18 cellular contexts compared by ENCODE assay signal in the genomic region with DNA sequence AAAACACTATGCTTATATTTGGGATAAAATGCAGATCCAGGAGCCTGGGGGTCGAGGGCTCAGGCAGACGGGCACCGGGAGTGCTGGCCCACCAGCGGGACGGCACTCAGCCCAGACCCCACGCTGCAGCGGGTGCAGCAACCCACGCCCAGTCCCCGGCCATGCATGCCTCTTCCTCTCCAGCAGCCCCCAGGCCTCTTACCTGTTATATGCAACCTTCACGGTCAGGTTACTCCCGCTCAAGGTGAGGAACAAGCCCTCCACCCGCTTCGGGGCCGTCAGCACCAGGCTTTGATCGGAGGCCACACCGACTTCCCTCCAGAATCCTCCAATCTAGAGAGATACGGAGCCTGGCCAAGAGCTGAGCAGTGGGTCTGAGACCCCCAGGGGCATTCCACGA. TPM values are rescaled to one million over a fixed set of nuclear protein-coding genes. Genes with fewer than 3 reads are reported as not detected.
DNase-seq lines count a peak whose midpoint lies in the region; ATAC-seq and TF ChIP-seq lines count a peak whose summit lies in the region.
"Had no signal": no experiment of that assay in that cellular context is flagged by ENCODE, and none has a peak within 500 bp of the region (broad histone marks: within the 10 kb centered on the region; RNA-seq: fewer than 3 reads in every experiment).

No MANE protein-coding gene starts in this region.

- H3K4me3 ChIP-seq in left ventricle myocardium inferior (no peak overlapping the region), sigmoid colon (no peak overlapping the region), ascending aorta (no peak overlapping the region), mesenchymal stem cell (ENCODE audit: insufficient read depth in 1 of 2, low read depth in 1 of 2, low read length in 2 of 2) (no peak overlapping the region)
- H3K4me3 ChIP-seq: A549, HAP-1 had no signal

- peaks cover 6 to 16% (median 11%) of the 10 kb centered on the region in 7 donors for H3K9me3 Mint-ChIP-seq in naive B cell

- no peak overlapping the region for H3K4me2 ChIP-seq in mesenchymal stem cell (ENCODE audit: low read length, poor library complexity, severe bottlenecking)
- H3K4me2 ChIP-seq: A549 had no signal

- no peaks in the 10 kb centered on the region for H3K79me1 ChIP-seq in mesenchymal stem cell (replicated peaks; ENCODE audit: low read length, poor library complexity, severe bottlenecking)

- no peaks in the 10 kb centered on the region for H3K27me3 Mint-ChIP-seq in naive B cell

- H2AFZ ChIP-seq in mesenchymal stem cell (ENCODE audit: low read depth, low read length), result no peak overlapping the region

- peak overlapping the region in 4 of 6 donors; percentile 44 to 92 (median 91) for H3K27ac Mint-ChIP-seq in naive B cell
- H3K27ac Mint-ChIP-seq: CD4-positive, CD25-positive, alpha-beta regulatory T cell had no signal

- no peak overlapping the region for H2BK120ac ChIP-seq in mesenchymal stem cell (ENCODE audit: low read depth, low read length)

- H3K9ac ChIP-seq in mesenchymal stem cell (ENCODE audit: low read length), result no peak overlapping the region

- DNase-seq in Right ventricle myocardium inferior (ENCODE audit: missing footprints), result peak; percentile 16
- no peak for DNase-seq in left ventricle myocardium inferior
- DNase-seq in naive B cell, result no peak
- DNase-seq in sigmoid colon, result peak; percentile 27
- DNase-seq in ascending aorta (ENCODE audit: low spot score in 2 of 2), result no peak
- no peak for DNase-seq in mesenchymal stem cell
- DNase-seq in NCI-H128 (lab: John Stamatoyannopoulos, UW; ENCODE audit: unreplicated experiment), result no peak
- DNase-seq: AML-193; CD4-positive, CD25-positive, alpha-beta regulatory T cell; CD8-positive, alpha-beta memory T cell; COR-L47 had no signal

- no peak for TF ChIP-seq POLR2A in sigmoid colon (IDR thresholded peaks at IDR 0.05)

- H3K27me3 ChIP-seq in left ventricle myocardium inferior (ENCODE audit: low read depth) (peaks cover 2% of the 10 kb centered on the region), sigmoid colon (peaks cover 0 to 21% (median under 1%) of the 10 kb centered on the region in 3 donors), ascending aorta (no peaks in the 10 kb centered on the region), mesenchymal stem cell (ENCODE audit: control insufficient read depth in 1 of 2, insufficient read depth in 1 of 2, low read length in 2 of 2) (peaks cover 14 to 48% of the 10 kb centered on the region in 2 experiments)

- H3K27ac ChIP-seq in left ventricle myocardium inferior (replicated peaks) (no peak overlapping the region), sigmoid colon (no peak overlapping the region), ascending aorta (no peak overlapping the region), mesenchymal stem cell (ENCODE audit: low read length, poor library complexity, severe bottlenecking) (no peak overlapping the region)
- H3K27ac ChIP-seq: 22Rv1, A549, HL-60 had no signal

- H3K14ac ChIP-seq in mesenchymal stem cell (ENCODE audit: low read length in 2 of 2), result no peak overlapping the region

- peaks cover 27 to 65% (median 55%) of the 10 kb centered on the region in 3 donors for H3K4me1 Mint-ChIP-seq in naive B cell
- H3K4me1 Mint-ChIP-seq: CD8-positive, alpha-beta memory T cell had no signal

- no peak overlapping the region for H2BK12ac ChIP-seq in mesenchymal stem cell (ENCODE audit: low read length in 2 of 2)

- TF ChIP-seq EP300 in sigmoid colon (IDR thresholded peaks at IDR 0.05), result no peak

- H3K4me3 Mint-ChIP-seq in naive B cell, result peak overlapping the region in 5 of 8 donors; percentile 12 to 96 (median 77)
- H3K4me3 Mint-ChIP-seq: CD4-positive, CD25-positive, alpha-beta regulatory T cell; CD8-positive, alpha-beta memory T cell had no signal

- H3K4ac ChIP-seq in mesenchymal stem cell (ENCODE audit: low read depth in 1 of 2, low read length in 2 of 2), result no peak overlapping the region

- intact Hi-C loops in Right ventricle myocardium inferior (cut with DNase I), result no loop called here
- intact Hi-C loops in left ventricle myocardium inferior (cut with micrococcal nuclease), result no loop called here
- intact Hi-C loops in sigmoid colon (cut with DNase I), result no loop called here
- intact Hi-C loops in ascending aorta (cut with DNase I), result no loop called here

- H3K23ac ChIP-seq in mesenchymal stem cell (ENCODE audit: low read length in 2 of 2), result no peak overlapping the region

- H3K18ac ChIP-seq in mesenchymal stem cell (ENCODE audit: low read depth in 1 of 2, low read length in 2 of 2), result no peak overlapping the region

- no peak for ATAC-seq in Right ventricle myocardium inferior
- ATAC-seq in naive B cell (ENCODE audit: low read depth in 2 of 2), result no peak
- ATAC-seq in GM21381 (IDR thresholded peaks at IDR 0.05; ENCODE audit: unreplicated experiment), result no peak
- ATAC-seq: A549 had no signal

- no peak for TF ChIP-seq CTCF in left ventricle myocardium inferior (IDR thresholded peaks at IDR 0.05; ENCODE audit: borderline replicate concordance)
- no peak for TF ChIP-seq CTCF in sigmoid colon (IDR thresholded peaks at IDR 0.05)
- TF ChIP-seq CTCF in ascending aorta (IDR thresholded peaks at IDR 0.05), result no peak

- H3K36me3 Mint-ChIP-seq in naive B cell, result peaks cover 8 to 18% of the 10 kb centered on the region in 2 donors
- H3K36me3 Mint-ChIP-seq: CD4-positive, CD25-positive, alpha-beta regulatory T cell had no signal

- H2AK5ac ChIP-seq in mesenchymal stem cell (ENCODE audit: low read length, severe bottlenecking), result no peak overlapping the region

- H2BK5ac ChIP-seq in mesenchymal stem cell (ENCODE audit: low read depth, low read length, poor library complexity, severe bottlenecking), result no peak overlapping the region

- H2BK15ac ChIP-seq in mesenchymal stem cell (ENCODE audit: low read depth, poor library complexity, severe bottlenecking), result no peak overlapping the region

- H3K36me3 ChIP-seq in left ventricle myocardium inferior (no peaks in the 10 kb centered on the region), sigmoid colon (no peaks in the 10 kb centered on the region), ascending aorta (no peaks in the 10 kb centered on the region), mesenchymal stem cell (ENCODE audit: control insufficient read depth in 1 of 2, insufficient read depth in 2 of 2, low read depth in 1 of 2, low read length in 2 of 2) (no peaks in the 10 kb centered on the region)
- H3K36me3 ChIP-seq: HAP-1 had no signal

- WGBS in sigmoid colon, 2 donors, result 92 to 94% methylated on average over 18 of the region's 18 CpGs
- WGBS in mesenchymal stem cell, result 96% methylated on average over 18 of the region's 18 CpGs

- no peak overlapping the region for H4K8ac ChIP-seq in mesenchymal stem cell (ENCODE audit: low read length)

- H3K9me3 ChIP-seq in left ventricle myocardium inferior (replicated peaks) (peaks cover 9% of the 10 kb centered on the region), sigmoid colon (peaks cover 0 to 5% (median 0%) of the 10 kb centered on the region in 4 donors), ascending aorta (no peaks in the 10 kb centered on the region), mesenchymal stem cell (ENCODE audit: control insufficient read depth, low read length) (peaks cover 16% of the 10 kb centered on the region)

- H3K4me1 ChIP-seq in left ventricle myocardium inferior (peaks cover 12% of the 10 kb centered on the region), sigmoid colon (peaks cover 0 to 3% (median 0%) of the 10 kb centered on the region in 4 donors), ascending aorta (no peaks in the 10 kb centered on the region), mesenchymal stem cell (ENCODE audit: control insufficient read depth, insufficient read depth, low read depth, low read length) (peaks cover 3% of the 10 kb centered on the region)

- H4K91ac ChIP-seq in mesenchymal stem cell (ENCODE audit: low read length), result no peak overlapping the region

RNA-seq across cellular contexts. Expression of a gene that starts 1.2 kb away (rescaled TPM):
- total RNA-seq in Right ventricle myocardium inferior, result not detected
- not detected for total RNA-seq in left ventricle myocardium inferior
- polyA plus RNA-seq in naive B cell (ENCODE audit: low read depth in 6 of 6), result 10 to 100 TPM in 2 of 6 donors, under 1 TPM in 3, not detected in 1; 0.39 to 69.1 (median 0.73) TPM
- not detected for total RNA-seq in sigmoid colon
- polyA plus RNA-seq in sigmoid colon, result under 1 TPM in 1 of 3 donors, not detected in 2; 0.04 TPM
- total RNA-seq in ascending aorta, result not detected
- polyA plus RNA-seq in mesenchymal stem cell (2013, experiment 1 of 2), result not detected
- not detected for polyA plus RNA-seq in mesenchymal stem cell (2013, experiment 2 of 2)
- total RNA-seq: CD4-positive, CD25-positive, alpha-beta regulatory T cell; CD8-positive, alpha-beta memory T cell; H1; HT1080 had no signal
- polyA plus RNA-seq: A549; CD4-positive, CD25-positive, alpha-beta regulatory T cell; CD8-positive, alpha-beta memory T cell had no signal

RNA-seq across cellular contexts. Expression of a gene that starts 7.5 kb away (rescaled TPM):
- 0.46 TPM for total RNA-seq in Right ventricle myocardium inferior
- 0.41 TPM for total RNA-seq in left ventricle myocardium inferior
- polyA plus RNA-seq in naive B cell (ENCODE audit: low read depth in 6 of 6), result under 1 TPM in 1 of 6 donors, not detected in 5; 0.09 TPM
- total RNA-seq in sigmoid colon, result not detected
- polyA plus RNA-seq in sigmoid colon, result 1 to 10 TPM in 2 of 3 donors, under 1 TPM in 1; 0.70 to 9.0 (median 6.6) TPM
- not detected for total RNA-seq in ascending aorta
- not detected for polyA plus RNA-seq in mesenchymal stem cell (2013, experiment 1 of 2)
- polyA plus RNA-seq in mesenchymal stem cell (2013, experiment 2 of 2), result not detected
- total RNA-seq: CD4-positive, CD25-positive, alpha-beta regulatory T cell; CD8-positive, alpha-beta memory T cell; HT1080 had no signal
- polyA plus RNA-seq: CD4-positive, CD25-positive, alpha-beta regulatory T cell; CD8-positive, alpha-beta memory T cell had no signal

RNA-seq across cellular contexts. Expression of a gene that starts 8.5 kb away (rescaled TPM):
- total RNA-seq in Right ventricle myocardium inferior (22.2 TPM), left ventricle myocardium inferior (14.6 TPM), sigmoid colon (10 to 100 TPM in 1 of 4 donors, 1 to 10 TPM in 3; 1.2 to 19.1 (median 8.1) TPM), ascending aorta (130 TPM)
- polyA plus RNA-seq in naive B cell (ENCODE audit: low read depth in 6 of 6) (not detected), sigmoid colon (1 to 10 TPM; 2.3 to 5.9 (median 4.2) TPM)
- not detected for polyA plus RNA-seq in mesenchymal stem cell (2013, experiment 1 of 2)
- polyA plus RNA-seq in mesenchymal stem cell (2013, experiment 2 of 2), result not detected
- total RNA-seq: CD4-positive, CD25-positive, alpha-beta regulatory T cell; CD8-positive, alpha-beta memory T cell; H1; HT1080 had no signal
- polyA plus RNA-seq: A549; CD4-positive, CD25-positive, alpha-beta regulatory T cell; CD8-positive, alpha-beta memory T cell; H1 had no signal

RNA-seq across cellular contexts. Expression of a gene that starts 14.1 kb away (rescaled TPM):
- total RNA-seq in Right ventricle myocardium inferior (11.3 TPM), left ventricle myocardium inferior (9.6 TPM), sigmoid colon (1 to 10 TPM; 1.5 to 6.4 (median 2.1) TPM), ascending aorta (28.5 TPM)
- polyA plus RNA-seq in naive B cell (ENCODE audit: low read depth in 6 of 6) (10 to 100 TPM; 46.1 to 86.0 (median 65.3) TPM), sigmoid colon (1 to 10 TPM; 1.2 to 9.2 (median 1.8) TPM)
- polyA plus RNA-seq in mesenchymal stem cell (2013, experiment 1 of 2), result not detected
- polyA plus RNA-seq in mesenchymal stem cell (2013, experiment 2 of 2), result not detected
- total RNA-seq: HT1080 had no signal
- polyA plus RNA-seq: A549 had no signal

RNA-seq across cellular contexts. Expression of a gene that starts 34.3 kb away (rescaled TPM):
- total RNA-seq in Right ventricle myocardium inferior (75.9 TPM), left ventricle myocardium inferior (71.4 TPM), sigmoid colon (10 to 100 TPM; 37.5 to 84.7 (median 63.2) TPM), ascending aorta (10.9 TPM)
- polyA plus RNA-seq in naive B cell (ENCODE audit: low read depth in 6 of 6) (10 to 100 TPM; 29.3 to 47.7 (median 35.7) TPM), sigmoid colon (100 to 1,000 TPM; 345 to 629 (median 415) TPM)
- 58.1 TPM for polyA plus RNA-seq in mesenchymal stem cell (2013, experiment 1 of 2)
- 53.8 TPM for polyA plus RNA-seq in mesenchymal stem cell (2013, experiment 2 of 2)

Comparison
In these comparisons a context has a peak if more than half of its experiments do, and no peak if none do; other contexts are left out.
1. DNase-seq: peak in Right ventricle myocardium inferior (single experiment) and sigmoid colon (single experiment); none in left ventricle myocardium inferior (single experiment), naive B cell (single experiment), ascending aorta (0 of 2), mesenchymal stem cell (single experiment) and NCI-H128 (single experiment).